ENCODE assay signal across 8 cellular contexts in the genomic region with DNA sequence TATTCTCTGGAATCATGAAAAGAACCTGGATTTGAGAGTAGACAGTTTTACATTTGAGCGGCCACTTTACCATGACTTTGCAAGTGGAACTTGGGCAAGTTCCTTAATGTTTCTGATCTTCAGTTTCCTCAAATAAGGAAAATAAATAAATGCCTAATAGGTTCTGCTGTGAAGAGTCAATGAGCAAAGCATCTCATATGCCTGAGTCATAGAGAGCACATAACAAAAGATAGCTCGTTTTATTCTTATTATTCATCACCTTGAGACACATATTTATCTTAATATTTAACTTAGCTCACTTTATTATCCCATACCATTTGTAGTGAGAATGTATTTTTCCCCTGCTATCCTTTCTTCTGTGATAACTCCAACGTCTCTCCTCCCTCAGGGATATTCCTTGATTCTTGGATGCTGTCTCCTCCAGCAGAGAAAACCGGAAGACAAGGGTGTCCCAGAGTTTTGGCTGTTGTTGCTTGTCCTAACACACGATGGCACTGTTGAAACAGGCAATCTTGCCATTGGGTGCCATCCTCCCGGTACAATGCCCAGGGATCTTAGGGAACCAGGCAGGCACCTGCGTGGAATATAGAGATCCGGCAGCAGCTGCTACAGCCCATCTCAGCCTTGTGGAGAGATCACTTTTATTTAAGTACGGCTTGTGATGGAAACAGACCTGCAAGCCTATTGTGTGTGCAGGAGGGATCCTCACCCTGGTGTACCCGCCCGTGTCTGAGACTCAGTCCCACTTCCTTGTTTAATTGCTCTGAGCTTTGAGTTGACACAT.
DNase-seq lines count a peak whose midpoint lies in the region; ATAC-seq and TF ChIP-seq lines count a peak whose summit lies in the region.

No MANE protein-coding gene starts in this region.

- H3K9me2 ChIP-seq in SU-DHL-6 (replicated peaks; ENCODE audit: insufficient read depth, low read length): no peaks in the 10 kb centered on the region

- H3K9ac ChIP-seq in BLaER1 treated with 17β-estradiol and CSF1 and Interleukin-3, amounts not matched to agents 10 nM and 100 nM: peak overlapping the region in 5 of 11 experiments; percentile 22 to 53 (median 35); a peak in 5 of 22 replicates
- no peak overlapping the region for H3K9ac ChIP-seq in SU-DHL-6 (ENCODE audit: low read length)

- H4K20me1 ChIP-seq in BLaER1 treated with 17β-estradiol and CSF1 and Interleukin-3, amounts not matched to agents 10 nM and 100 nM: no peaks in the 10 kb centered on the region
- no peaks in the 10 kb centered on the region for H4K20me1 ChIP-seq in SU-DHL-6 (ENCODE audit: low read depth, low read length)

- TF ChIP-seq CTCF in GM20000 (IDR thresholded peaks at IDR 0.05; ENCODE audit: extremely low read depth, missing control alignments) (peak; percentile 72), SU-DHL-6 (IDR thresholded peaks at IDR 0.05; ENCODE audit: insufficient read depth, low read length, poor library complexity, severe bottlenecking) (peak; percentile 70)

- H3K27me3 ChIP-seq in BLaER1 treated with 17β-estradiol and CSF1 and Interleukin-3, amounts not matched to agents 10 nM and 100 nM: peaks cover 0 to 18% (median 13%) of the 10 kb centered on the region in 11 experiments; a peak in 12 of 22 replicates
- no peaks in the 10 kb centered on the region for H3K27me3 ChIP-seq in SU-DHL-6 (ENCODE audit: low read length)

- no peak overlapping the region for H2AFZ ChIP-seq in SU-DHL-6 (ENCODE audit: low read depth, low read length, severe bottlenecking)

- DNase-seq in GM20000 (ENCODE audit: low spot score): peak; percentile 71
- peak; percentile 71 for DNase-seq in NCI-H146 treated with DMSO at 0.1 percent for 48 hours (lab: John Stamatoyannopoulos, UW; ENCODE audit: unreplicated experiment)
- DNase-seq in caudate nucleus (lab: John Stamatoyannopoulos, UW): peak in 60 of 61 donors; percentile 10 to 93 (median 60)
- DNase-seq in iris pigment epithelial cell (ENCODE audit: low read depth): peak; percentile 54
- peak; percentile 17 for DNase-seq in stimulated activated CD4-positive, alpha-beta T cell treated with anti-CD3 and anti-CD28 coated beads, Interleukin-4, amount 100 ng/mL, for 1 hour

- ATAC-seq in GM18520 (IDR thresholded peaks at IDR 0.05; ENCODE audit: unreplicated experiment): no peak

- no peaks in the 10 kb centered on the region for H3K79me2 ChIP-seq in SU-DHL-6 (ENCODE audit: insufficient read depth, low read length)

- no peaks in the 10 kb centered on the region for H3K9me3 ChIP-seq in BLaER1 treated with 17β-estradiol and CSF1 and Interleukin-3, amounts not matched to agents 10 nM and 100 nM (replicated peaks in 1 of 11)
- H3K9me3 ChIP-seq in SU-DHL-6 (ENCODE audit: insufficient read depth, low read length): no peaks in the 10 kb centered on the region

- peak overlapping the region; percentile 29 to 62 (median 45); a peak in 14 of 20 replicates for H3K4me3 ChIP-seq in BLaER1 treated with 17β-estradiol and CSF1 and Interleukin-3, amounts not matched to agents 10 nM and 100 nM
- no peak overlapping the region for H3K4me3 ChIP-seq in SU-DHL-6 (ENCODE audit: insufficient read depth, low read length, poor library complexity, severe bottlenecking)

- H3K27ac ChIP-seq in BLaER1 treated with 17β-estradiol and CSF1 and Interleukin-3, amounts not matched to agents 10 nM and 100 nM: no peak overlapping the region
- H3K27ac ChIP-seq in SU-DHL-6 (ENCODE audit: low read depth, low read length): no peak overlapping the region
- H3K27ac ChIP-seq in caudate nucleus (ENCODE audit: low read depth, low read length): no peak overlapping the region

- no peaks in the 10 kb centered on the region for H3K36me3 ChIP-seq in BLaER1 treated with 17β-estradiol and CSF1 and Interleukin-3, amounts not matched to agents 10 nM and 100 nM
- H3K36me3 ChIP-seq in SU-DHL-6 (ENCODE audit: low read length): no peaks in the 10 kb centered on the region

- peaks cover 0 to 6% (median 4%) of the 10 kb centered on the region in 10 experiments; a peak in 5 of 20 replicates for H3K4me1 ChIP-seq in BLaER1 treated with 17β-estradiol and CSF1 and Interleukin-3, amounts not matched to agents 10 nM and 100 nM

- peak overlapping the region; percentile 60 to 85 (median 71) for H3K4me2 ChIP-seq in BLaER1 treated with 17β-estradiol and CSF1 and Interleukin-3, amounts not matched to agents 10 nM and 100 nM
- H3K4me2 ChIP-seq in SU-DHL-6 (ENCODE audit: low read depth, low read length, poor library complexity, severe bottlenecking): no peak overlapping the region

- H3F3A ChIP-seq in SU-DHL-6 (ENCODE audit: insufficient read depth): no peaks in the 10 kb centered on the region

Comparison
In these comparisons a context has a peak if more than half of its experiments do, and no peak if none do; other contexts are left out.
1. DNase-seq: peak in every context shown above with its lines; median percentile 71 in GM20000; 71 in NCI-H146 treated with DMSO at 0.1 percent for 48 hours; 60 in caudate nucleus; 54 in iris pigment epithelial cell; 17 in stimulated activated CD4-positive, alpha-beta T cell treated with anti-CD3 and anti-CD28 coated beads, Interleukin-4, amount 100 ng/mL, for 1 hour.